1 cellular context compared by ENCODE assay signal in the genomic region with DNA sequence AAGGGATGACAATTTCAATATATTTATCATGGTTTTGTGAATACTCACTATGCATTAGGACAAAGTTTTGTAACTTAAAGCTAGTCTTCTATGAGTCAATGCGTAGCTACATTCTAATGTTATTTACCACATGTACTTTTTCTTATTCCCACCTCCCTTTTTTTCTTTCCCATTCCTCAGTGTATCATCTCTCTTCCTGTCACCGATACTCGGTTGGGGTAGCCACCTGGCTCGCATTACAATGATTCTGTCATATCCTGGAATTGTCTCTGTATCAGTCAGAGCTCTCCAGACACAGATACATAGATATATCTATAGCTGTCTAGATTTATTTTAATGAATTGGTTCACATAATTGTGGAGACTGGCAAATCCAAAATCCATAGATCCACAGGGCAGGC.
A peak's percentile ranks its signal among the peaks of the same experiment; 100 is the strongest.
TF ChIP-seq lines count a peak whose summit lies in the region.

No MANE protein-coding gene starts in this region.

TF ChIP-seq in SK-N-SH, 30 proteins besides CTCF, POLR2A, EP300 and RAD21 (continued from another document):
- no peak for TF ChIP-seq EZH2phosphoT487 (IDR thresholded peaks at IDR 0.05; ENCODE audit: borderline replicate concordance, low read depth)
- TF ChIP-seq MEF2A (IDR thresholded peaks at IDR 0.05; ENCODE audit: borderline replicate concordance, low read depth), result 0 out of 2 replicates have a peak, but pooled peaks have one; percentile 16
- peak; percentile 63; the same call in 1 of the 2 replicates for TF ChIP-seq NFIC (IDR thresholded peaks at IDR 0.05; ENCODE audit: borderline replicate concordance)
- no peak for TF ChIP-seq SIN3A (IDR thresholded peaks at IDR 0.05; ENCODE audit: borderline replicate concordance, low read depth, low read length)
- TF ChIP-seq, protein P1, sequence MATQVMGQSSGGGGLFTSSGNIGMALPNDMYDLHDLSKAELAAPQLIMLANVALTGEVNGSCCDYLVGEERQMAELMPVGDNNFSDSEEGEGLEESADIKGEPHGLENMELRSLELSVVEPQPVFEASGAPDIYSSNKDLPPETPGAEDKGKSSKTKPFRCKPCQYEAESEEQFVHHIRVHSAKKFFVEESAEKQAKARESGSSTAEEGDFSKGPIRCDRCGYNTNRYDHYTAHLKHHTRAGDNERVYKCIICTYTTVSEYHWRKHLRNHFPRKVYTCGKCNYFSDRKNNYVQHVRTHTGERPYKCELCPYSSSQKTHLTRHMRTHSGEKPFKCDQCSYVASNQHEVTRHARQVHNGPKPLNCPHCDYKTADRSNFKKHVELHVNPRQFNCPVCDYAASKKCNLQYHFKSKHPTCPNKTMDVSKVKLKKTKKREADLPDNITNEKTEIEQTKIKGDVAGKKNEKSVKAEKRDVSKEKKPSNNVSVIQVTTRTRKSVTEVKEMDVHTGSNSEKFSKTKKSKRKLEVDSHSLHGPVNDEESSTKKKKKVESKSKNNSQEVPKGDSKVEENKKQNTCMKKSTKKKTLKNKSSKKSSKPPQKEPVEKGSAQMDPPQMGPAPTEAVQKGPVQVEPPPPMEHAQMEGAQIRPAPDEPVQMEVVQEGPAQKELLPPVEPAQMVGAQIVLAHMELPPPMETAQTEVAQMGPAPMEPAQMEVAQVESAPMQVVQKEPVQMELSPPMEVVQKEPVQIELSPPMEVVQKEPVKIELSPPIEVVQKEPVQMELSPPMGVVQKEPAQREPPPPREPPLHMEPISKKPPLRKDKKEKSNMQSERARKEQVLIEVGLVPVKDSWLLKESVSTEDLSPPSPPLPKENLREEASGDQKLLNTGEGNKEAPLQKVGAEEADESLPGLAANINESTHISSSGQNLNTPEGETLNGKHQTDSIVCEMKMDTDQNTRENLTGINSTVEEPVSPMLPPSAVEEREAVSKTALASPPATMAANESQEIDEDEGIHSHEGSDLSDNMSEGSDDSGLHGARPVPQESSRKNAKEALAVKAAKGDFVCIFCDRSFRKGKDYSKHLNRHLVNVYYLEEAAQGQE (IDR thresholded peaks at IDR 0.05; ENCODE audit: low read depth, low read length), result no peak
- no peak for TF ChIP-seq FOXJ3 (CRISPR knock-in tag; IDR thresholded peaks at IDR 0.05)
TF ChIP-seq in SK-N-SH: peak in this region for 11.
